12 cellular contexts compared by ENCODE assay signal in the genomic region with DNA sequence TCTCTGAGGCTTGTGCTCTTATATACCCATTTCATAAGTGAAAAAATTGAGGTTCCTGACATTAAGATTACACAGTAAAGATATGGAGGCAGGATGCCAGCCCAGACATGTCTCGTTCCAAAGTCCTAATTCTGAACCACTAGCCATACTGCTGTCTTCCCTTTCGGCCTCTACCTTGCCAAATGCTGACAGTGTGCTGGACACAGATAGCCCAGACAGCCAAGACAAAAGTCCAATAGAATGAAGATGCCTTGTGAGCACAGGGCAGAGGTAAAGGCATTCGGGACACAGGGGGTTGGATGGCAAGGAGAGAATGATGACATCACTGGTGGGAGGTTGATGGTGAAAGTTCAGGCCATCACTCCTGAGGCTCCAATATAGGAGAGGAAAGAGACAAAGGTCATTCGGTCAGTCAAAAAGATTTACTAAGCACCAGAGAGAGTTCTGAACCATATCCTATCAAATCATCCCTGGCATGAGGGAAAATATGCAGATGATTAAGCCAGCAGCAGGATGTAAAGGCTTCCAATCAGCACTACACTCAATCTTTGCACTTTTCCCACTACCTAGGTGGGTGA.
A peak's percentile ranks its signal among the peaks of the same experiment; 100 is the strongest.
DNase-seq lines count a peak whose midpoint lies in the region; ATAC-seq and TF ChIP-seq lines count a peak whose summit lies in the region.
"Had no signal": no experiment of that assay in that cellular context is flagged by ENCODE, and none has a peak within 500 bp of the region (broad histone marks: within the 10 kb centered on the region; RNA-seq: fewer than 3 reads in every experiment).

No MANE protein-coding gene starts in this region.

- no peak for TF ChIP-seq POLR2A in spleen (IDR thresholded peaks at IDR 0.05)

- no peak overlapping the region for H3K4me3 Mint-ChIP-seq in T-cell
- H3K4me3 Mint-ChIP-seq: CD8-positive, alpha-beta memory T cell had no signal

- peaks cover 62 to 67% (median 67%) of the 10 kb centered on the region in 3 donors for H3K4me1 Mint-ChIP-seq in T-cell

- H3K27ac Mint-ChIP-seq in T-cell, result peak overlapping the region; percentile 13 to 42

- H3K36me3 Mint-ChIP-seq in T-cell, result peaks cover 21% of the 10 kb centered on the region

- H3K4me3 ChIP-seq in left ventricle myocardium inferior (no peak overlapping the region), spleen (no peak overlapping the region)
- H3K4me3 ChIP-seq: cardiac muscle cell had no signal

- no peak for TF ChIP-seq CTCF in left ventricle myocardium inferior (IDR thresholded peaks at IDR 0.05; ENCODE audit: borderline replicate concordance)
- no peak for TF ChIP-seq CTCF in spleen (IDR thresholded peaks at IDR 0.05 in 8 of 11, conservative IDR thresholded peaks at IDR 0.05 in 3 of 11)

- H3K9me3 ChIP-seq in left ventricle myocardium inferior (replicated peaks) (no peaks in the 10 kb centered on the region), spleen (no peaks in the 10 kb centered on the region)

- ATAC-seq in T-cell (replicated peaks in 1 of 4), result no peak

- H3K27ac ChIP-seq in left ventricle myocardium inferior (replicated peaks) (peak overlapping the region; percentile 66), spleen (peak overlapping the region in 2 of 8 donors; percentile 1 to 15)
- H3K27ac ChIP-seq: cardiac muscle cell had no signal

- peaks cover 13% of the 10 kb centered on the region for H3K4me1 ChIP-seq in left ventricle myocardium inferior
- peaks cover 0 to 40% (median 12%) of the 10 kb centered on the region in 6 donors for H3K4me1 ChIP-seq in spleen

- WGBS in spleen, 5 donors, result 91 to 96% (median 93%) methylated on average over 4 of the region's 4 CpGs

- H3K27me3 ChIP-seq in left ventricle myocardium inferior (ENCODE audit: low read depth) (no peaks in the 10 kb centered on the region), spleen (replicated peaks in 1 of 7) (no peaks in the 10 kb centered on the region)
- H3K27me3 ChIP-seq: cardiac muscle cell had no signal

- POLR2A ChIA-PET in T-cell (lab: Charles Lee), result no interaction called here

- peaks cover 4% of the 10 kb centered on the region for H3K36me3 ChIP-seq in left ventricle myocardium inferior
- peaks cover 0 to 4% (median 3%) of the 10 kb centered on the region in 6 donors for H3K36me3 ChIP-seq in spleen
- H3K36me3 ChIP-seq: cardiac muscle cell had no signal

- intact Hi-C loops in left ventricle myocardium inferior (cut with micrococcal nuclease) (no loop called here), spleen (cut with DNase I; ENCODE audit: low total_unique reads) (no loop called here)

- DNase-seq in EH (ENCODE audit: low read depth), result peak; percentile 72
- no peak for DNase-seq in T-cell
- DNase-seq in left ventricle myocardium inferior, result no peak
- DNase-seq in renal cortical epithelial cell (ENCODE audit: low read depth), result peak; percentile 42
- no peak for DNase-seq in stimulated activated CD4-positive, alpha-beta T cell treated with anti-CD3 and anti-CD28 coated beads, Interleukin-4, amount 100 ng/mL, for 24 hours
- DNase-seq in SKM-1 treated with dmso at 0.1 percent for 144 hours (lab: John Stamatoyannopoulos, UW; ENCODE audit: unreplicated experiment), result no peak
- no peak for DNase-seq in spleen
- no peak for DNase-seq in NAMALWA (ENCODE audit: low spot score)
- DNase-seq: CD8-positive, alpha-beta memory T cell; NCI-H510A; T-helper 1 cell had no signal

- CTCF ChIA-PET in T-cell (lab: Charles Lee), result interaction anchor here in 1 of 2 donors (1.1 kb wide), 1 partner anchor 245 kb away, joined by 3 read pairs; a partner anchor contains a TSS

- H3K27me3 Mint-ChIP-seq in T-cell, result no peaks in the 10 kb centered on the region
- H3K27me3 Mint-ChIP-seq: CD8-positive, alpha-beta memory T cell had no signal

- H3K9me3 Mint-ChIP-seq in T-cell, result no peaks in the 10 kb centered on the region
- H3K9me3 Mint-ChIP-seq: CD8-positive, alpha-beta memory T cell had no signal

Comparison
In these comparisons a context has a peak if more than half of its experiments do, and no peak if none do; other contexts are left out.
1. DNase-seq: peak in EH (single experiment) and renal cortical epithelial cell (single experiment); none in T-cell (0 of 34), left ventricle myocardium inferior (single experiment), stimulated activated CD4-positive, alpha-beta T cell treated with anti-CD3 and anti-CD28 coated beads, Interleukin-4, amount 100 ng/mL, for 24 hours (single experiment), SKM-1 treated with dmso at 0.1 percent for 144 hours (single experiment), spleen (single experiment) and NAMALWA (single experiment).